ENCODE assay signal across 1 cellular context in genomic region chr4:54064317-54065275, GRCh38.
TF ChIP-seq lines count a peak whose summit lies in the region.

Gene CHIC2, minus strand, starts transcription at chr4:54064605. Its CDS starts 305 bp downstream, at chr4:54064300.

TF ChIP-seq in HepG2, 621 proteins besides CTCF, POLR2A, EP300 and RAD21 (continued from another document and continues in another):
- TF ChIP-seq ZNF296 (CRISPR knock-in tag; conservative IDR thresholded peaks at IDR 0.05): no peak
- peak; percentile 95 for TF ChIP-seq HNRNPLL (IDR thresholded peaks at IDR 0.05; ENCODE audit: low read depth, low read length, poor library complexity, severe bottlenecking)
- TF ChIP-seq, protein P1, sequence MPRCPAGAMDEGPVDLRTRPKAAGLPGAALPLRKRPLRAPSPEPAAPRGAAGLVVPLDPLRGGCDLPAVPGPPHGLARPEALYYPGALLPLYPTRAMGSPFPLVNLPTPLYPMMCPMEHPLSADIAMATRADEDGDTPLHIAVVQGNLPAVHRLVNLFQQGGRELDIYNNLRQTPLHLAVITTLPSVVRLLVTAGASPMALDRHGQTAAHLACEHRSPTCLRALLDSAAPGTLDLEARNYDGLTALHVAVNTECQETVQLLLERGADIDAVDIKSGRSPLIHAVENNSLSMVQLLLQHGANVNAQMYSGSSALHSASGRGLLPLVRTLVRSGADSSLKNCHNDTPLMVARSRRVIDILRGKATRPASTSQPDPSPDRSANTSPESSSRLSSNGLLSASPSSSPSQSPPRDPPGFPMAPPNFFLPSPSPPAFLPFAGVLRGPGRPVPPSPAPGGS (CRISPR knock-in tag; IDR thresholded peaks at IDR 0.05): no peak; the same call in 1 of the 2 replicates
- TF ChIP-seq MXD4 (CRISPR knock-in tag; IDR thresholded peaks at IDR 0.05): 0 out of 2 replicates have a peak, but pooled peaks have one; percentile 44
- peak in 1 of 2 experiments; percentile 6; a peak in 1 of 4 replicates for TF ChIP-seq REST (IDR thresholded peaks at IDR 0.05; ENCODE audit: borderline replicate concordance in 1 of 2, low read depth in 1 of 2, low read length in 2 of 2)
- TF ChIP-seq FOXK2 (IDR thresholded peaks at IDR 0.05): peak; percentile 88
- TF ChIP-seq DPF2 (CRISPR knock-in tag; IDR thresholded peaks at IDR 0.05; ENCODE audit: borderline replicate concordance, low read depth): no peak
- TF ChIP-seq ISL2 (CRISPR knock-in tag; IDR thresholded peaks at IDR 0.05): 0 out of 2 replicates have a peak, but pooled peaks have one; percentile 24
- TF ChIP-seq ZBTB7A (CRISPR knock-in tag; IDR thresholded peaks at IDR 0.05): no peak
- no peak for TF ChIP-seq TCF12 (IDR thresholded peaks at IDR 0.05)
- 0 out of 2 replicates have a peak, but pooled peaks have one; percentile 58 for TF ChIP-seq TCF12 (CRISPR knock-in tag; IDR thresholded peaks at IDR 0.05)
- TF ChIP-seq ZNF607 (CRISPR knock-in tag; IDR thresholded peaks at IDR 0.05; ENCODE audit: borderline replicate concordance): no peak
- TF ChIP-seq, protein P2, sequence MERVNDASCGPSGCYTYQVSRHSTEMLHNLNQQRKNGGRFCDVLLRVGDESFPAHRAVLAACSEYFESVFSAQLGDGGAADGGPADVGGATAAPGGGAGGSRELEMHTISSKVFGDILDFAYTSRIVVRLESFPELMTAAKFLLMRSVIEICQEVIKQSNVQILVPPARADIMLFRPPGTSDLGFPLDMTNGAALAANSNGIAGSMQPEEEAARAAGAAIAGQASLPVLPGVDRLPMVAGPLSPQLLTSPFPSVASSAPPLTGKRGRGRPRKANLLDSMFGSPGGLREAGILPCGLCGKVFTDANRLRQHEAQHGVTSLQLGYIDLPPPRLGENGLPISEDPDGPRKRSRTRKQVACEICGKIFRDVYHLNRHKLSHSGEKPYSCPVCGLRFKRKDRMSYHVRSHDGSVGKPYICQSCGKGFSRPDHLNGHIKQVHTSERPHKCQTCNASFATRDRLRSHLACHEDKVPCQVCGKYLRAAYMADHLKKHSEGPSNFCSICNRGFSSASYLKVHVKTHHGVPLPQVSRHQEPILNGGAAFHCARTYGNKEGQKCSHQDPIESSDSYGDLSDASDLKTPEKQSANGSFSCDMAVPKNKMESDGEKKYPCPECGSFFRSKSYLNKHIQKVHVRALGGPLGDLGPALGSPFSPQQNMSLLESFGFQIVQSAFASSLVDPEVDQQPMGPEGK (CRISPR knock-in tag; IDR thresholded peaks at IDR 0.05): no peak
- TF ChIP-seq ZFY (CRISPR knock-in tag; IDR thresholded peaks at IDR 0.05): peak; percentile 92
- TF ChIP-seq TBX3 (IDR thresholded peaks at IDR 0.05; ENCODE audit: borderline replicate concordance): peak; percentile 48; the same call in 1 of the 2 replicates
- no peak for TF ChIP-seq ZSCAN9 (CRISPR knock-in tag; IDR thresholded peaks at IDR 0.05; ENCODE audit: borderline replicate concordance)
- TF ChIP-seq ATF4 (CRISPR knock-in tag; IDR thresholded peaks at IDR 0.05): no peak
- peak; percentile 82; the same call in 1 of the 2 replicates for TF ChIP-seq YEATS4 (CRISPR knock-in tag; IDR thresholded peaks at IDR 0.05; ENCODE audit: borderline replicate concordance)
- TF ChIP-seq KLF16 (CRISPR knock-in tag; IDR thresholded peaks at IDR 0.05): peak in 1 of 2 experiments; percentile 77; a peak in 2 of 4 replicates
- TF ChIP-seq MEIS2 (CRISPR knock-in tag; IDR thresholded peaks at IDR 0.05): 0 out of 2 replicates have a peak, but pooled peaks have one; percentile 82
- peak; percentile 66; the same call in 1 of the 2 replicates for TF ChIP-seq ZNF558 (CRISPR knock-in tag; IDR thresholded peaks at IDR 0.05; ENCODE audit: borderline replicate concordance)
- peak; percentile 87 for TF ChIP-seq KDM2A (CRISPR knock-in tag; IDR thresholded peaks at IDR 0.05; ENCODE audit: borderline replicate concordance, low read depth)
- no peak for TF ChIP-seq ZSCAN22 (CRISPR knock-in tag; IDR thresholded peaks at IDR 0.05)
- TF ChIP-seq SRF (IDR thresholded peaks at IDR 0.05; ENCODE audit: low read depth, low read length): no peak
- TF ChIP-seq TAF1 (CRISPR knock-in tag; IDR thresholded peaks at IDR 0.05): peak; percentile 87
- peak; percentile 81; the same call in 1 of the 2 replicates for TF ChIP-seq SIN3A (IDR thresholded peaks at IDR 0.05; ENCODE audit: borderline replicate concordance, low read depth, low read length)
- TF ChIP-seq HOXA3 (CRISPR knock-in tag; IDR thresholded peaks at IDR 0.05): peak; percentile 79
- peak; percentile 88 for TF ChIP-seq YY1 (IDR thresholded peaks at IDR 0.05; ENCODE audit: insufficient read depth, insufficient replicate concordance, low read depth, low read length)
- TF ChIP-seq ZNF687 (CRISPR knock-in tag; IDR thresholded peaks at IDR 0.05): peak; percentile 79
- peak; percentile 65; the same call in 1 of the 2 replicates for TF ChIP-seq SMAD1 (CRISPR knock-in tag; IDR thresholded peaks at IDR 0.05; ENCODE audit: borderline replicate concordance, low read depth)
- no peak for TF ChIP-seq BRCA1 (CRISPR knock-in tag; IDR thresholded peaks at IDR 0.05)
- no peak for TF ChIP-seq LCORL (IDR thresholded peaks at IDR 0.05)
- peak; percentile 62; the same call in 1 of the 2 replicates for TF ChIP-seq LCORL (CRISPR knock-in tag; IDR thresholded peaks at IDR 0.05)
- TF ChIP-seq KLF6 (CRISPR knock-in tag; IDR thresholded peaks at IDR 0.05): peak; percentile 63; the same call in 1 of the 2 replicates
- TF ChIP-seq FOXC1 (CRISPR knock-in tag; IDR thresholded peaks at IDR 0.05; ENCODE audit: borderline replicate concordance): peak; percentile 20; the same call in 1 of the 2 replicates
- peak; percentile 74 for TF ChIP-seq FOXO1 (CRISPR knock-in tag; IDR thresholded peaks at IDR 0.05)
- TF ChIP-seq, protein P3, sequence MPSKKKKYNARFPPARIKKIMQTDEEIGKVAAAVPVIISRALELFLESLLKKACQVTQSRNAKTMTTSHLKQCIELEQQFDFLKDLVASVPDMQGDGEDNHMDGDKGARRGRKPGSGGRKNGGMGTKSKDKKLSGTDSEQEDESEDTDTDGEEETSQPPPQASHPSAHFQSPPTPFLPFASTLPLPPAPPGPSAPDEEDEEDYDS (CRISPR knock-in tag; IDR thresholded peaks at IDR 0.05): 0 out of 2 replicates have a peak, but pooled peaks have one; percentile 17
- no peak for TF ChIP-seq ZNF180 (CRISPR knock-in tag; IDR thresholded peaks at IDR 0.05; ENCODE audit: borderline replicate concordance, low read depth)
- no peak for TF ChIP-seq SP5 (CRISPR knock-in tag; IDR thresholded peaks at IDR 0.05; ENCODE audit: borderline replicate concordance, low read depth)
- 0 out of 2 replicates have a peak, but pooled peaks have one; percentile 61 for TF ChIP-seq ZSCAN20 (CRISPR knock-in tag; IDR thresholded peaks at IDR 0.05; ENCODE audit: borderline replicate concordance)
- TF ChIP-seq DNMT3B (CRISPR knock-in tag; conservative IDR thresholded peaks at IDR 0.05): no peak
- TF ChIP-seq, protein P4, sequence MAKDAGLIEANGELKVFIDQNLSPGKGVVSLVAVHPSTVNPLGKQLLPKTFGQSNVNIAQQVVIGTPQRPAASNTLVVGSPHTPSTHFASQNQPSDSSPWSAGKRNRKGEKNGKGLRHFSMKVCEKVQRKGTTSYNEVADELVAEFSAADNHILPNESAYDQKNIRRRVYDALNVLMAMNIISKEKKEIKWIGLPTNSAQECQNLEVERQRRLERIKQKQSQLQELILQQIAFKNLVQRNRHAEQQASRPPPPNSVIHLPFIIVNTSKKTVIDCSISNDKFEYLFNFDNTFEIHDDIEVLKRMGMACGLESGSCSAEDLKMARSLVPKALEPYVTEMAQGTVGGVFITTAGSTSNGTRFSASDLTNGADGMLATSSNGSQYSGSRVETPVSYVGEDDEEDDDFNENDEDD (CRISPR knock-in tag; IDR thresholded peaks at IDR 0.05; ENCODE audit: borderline replicate concordance): peak; percentile 61; the same call in 1 of the 2 replicates
- peak; percentile 19; the same call in 1 of the 2 replicates for TF ChIP-seq ZNF460 (CRISPR knock-in tag; IDR thresholded peaks at IDR 0.05; ENCODE audit: borderline replicate concordance)
- peak; percentile 32; the same call in 1 of the 2 replicates for TF ChIP-seq NFKB2 (CRISPR knock-in tag; IDR thresholded peaks at IDR 0.05; ENCODE audit: borderline replicate concordance)
- no peak for TF ChIP-seq THAP8 (CRISPR knock-in tag; IDR thresholded peaks at IDR 0.05; ENCODE audit: borderline replicate concordance)
- TF ChIP-seq ZNF414 (CRISPR knock-in tag; IDR thresholded peaks at IDR 0.05): no peak
- no peak for TF ChIP-seq SMARCC2 (IDR thresholded peaks at IDR 0.05)
- TF ChIP-seq FIP1L1 (IDR thresholded peaks at IDR 0.05; ENCODE audit: borderline replicate concordance, insufficient read depth, low read depth, low read length): no peak
